ENCODE assay signal across 1 cellular context in the genomic region with DNA sequence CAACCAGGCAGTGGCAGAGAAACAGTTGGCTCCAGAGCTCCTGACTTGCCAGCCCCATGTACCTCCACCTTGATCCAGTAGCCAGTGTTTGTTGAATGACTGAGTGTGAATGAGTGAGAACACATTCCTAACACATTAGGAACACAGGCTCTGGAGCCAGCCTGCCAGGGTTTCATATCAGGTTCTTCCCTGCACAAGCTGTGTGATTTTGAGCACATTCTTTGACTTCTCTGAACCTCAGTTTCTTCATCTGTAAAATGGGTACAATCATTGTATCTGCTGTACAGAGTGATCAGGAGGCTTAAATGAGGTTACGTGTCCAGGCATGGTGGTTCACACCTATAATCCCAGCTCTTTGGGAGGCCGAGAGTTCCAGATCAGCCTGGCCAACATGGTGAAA.
A peak's percentile ranks its signal among the peaks of the same experiment; 100 is the strongest.
TF ChIP-seq lines count a peak whose summit lies in the region.

No MANE protein-coding gene starts in this region.

TF ChIP-seq in HepG2, 621 proteins besides CTCF, POLR2A, EP300 and RAD21 (continued from another document):
- TF ChIP-seq RXRA (CRISPR knock-in tag; IDR thresholded peaks at IDR 0.05) (no peak), PRDM4 (CRISPR knock-in tag; IDR thresholded peaks at IDR 0.05; ENCODE audit: borderline replicate concordance) (no peak), ZIK1 (CRISPR knock-in tag; IDR thresholded peaks at IDR 0.05; ENCODE audit: borderline replicate concordance, low read depth) (no peak), RFXAP (CRISPR knock-in tag; IDR thresholded peaks at IDR 0.05; ENCODE audit: borderline replicate concordance) (0 out of 2 replicates have a peak, but pooled peaks have one; percentile 33), ZNF207 (IDR thresholded peaks at IDR 0.05; ENCODE audit: borderline replicate concordance) (no peak), ZMYM3 (CRISPR knock-in tag; IDR thresholded peaks at IDR 0.05) (peak; percentile 97), ZNF3 (CRISPR knock-in tag; IDR thresholded peaks at IDR 0.05) (peak; percentile 96), SOX5 (CRISPR knock-in tag; IDR thresholded peaks at IDR 0.05; ENCODE audit: borderline replicate concordance) (no peak)
- TF ChIP-seq, protein P1, sequence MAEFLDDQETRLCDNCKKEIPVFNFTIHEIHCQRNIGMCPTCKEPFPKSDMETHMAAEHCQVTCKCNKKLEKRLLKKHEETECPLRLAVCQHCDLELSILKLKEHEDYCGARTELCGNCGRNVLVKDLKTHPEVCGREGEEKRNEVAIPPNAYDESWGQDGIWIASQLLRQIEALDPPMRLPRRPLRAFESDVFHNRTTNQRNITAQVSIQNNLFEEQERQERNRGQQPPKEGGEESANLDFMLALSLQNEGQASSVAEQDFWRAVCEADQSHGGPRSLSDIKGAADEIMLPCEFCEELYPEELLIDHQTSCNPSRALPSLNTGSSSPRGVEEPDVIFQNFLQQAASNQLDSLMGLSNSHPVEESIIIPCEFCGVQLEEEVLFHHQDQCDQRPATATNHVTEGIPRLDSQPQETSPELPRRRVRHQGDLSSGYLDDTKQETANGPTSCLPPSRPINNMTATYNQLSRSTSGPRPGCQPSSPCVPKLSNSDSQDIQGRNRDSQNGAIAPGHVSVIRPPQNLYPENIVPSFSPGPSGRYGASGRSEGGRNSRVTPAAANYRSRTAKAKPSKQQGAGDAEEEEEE (CRISPR knock-in tag; IDR thresholded peaks at IDR 0.05; ENCODE audit: borderline replicate concordance), result no peak
